ENCODE assay signal across 31 cellular contexts in genomic region chr5:175748650-175749049, GRCh38.
"Had no signal": no experiment of that assay in that cellular context is flagged by ENCODE, and none has a peak within 500 bp of the region (broad histone marks: within the 10 kb centered on the region; RNA-seq: fewer than 3 reads in every experiment).

No MANE protein-coding gene starts in this region.

- H3K27ac Mint-ChIP-seq: activated B cell treated with CpG ODN at 0.5 μM for 24 hours; activated CD4-positive, alpha-beta memory T cell treated with anti-CD3 and anti-CD28 coated beads, Interleukin-2, amount 10 ng/mL, durations not matched to agents 7 days and 5 days; activated naive CD4-positive, alpha-beta T cell treated with anti-CD3 and anti-CD28 coated beads for 36 hours; activated naive CD4-positive, alpha-beta T cell treated with anti-CD3 and anti-CD28 coated beads, Interleukin-2, amount 50 U/mL, for 72 hours; activated T-helper 1 cell treated with anti-CD3 and anti-CD28 coated beads, Interleukin-12 subunit alpha, Interleukin-12 subunit beta, Interleukin-2, Interleukin-4 antibody, amounts not matched to agents 30 ng/mL and 10 ng/mL and 1 ng/mL, durations not matched to agents 14 hours and 24 hours and 36 hours; T-cell had no signal

- DNase-seq: activated B cell treated with CpG ODN at 0.5 μM for 24 hours; activated CD4-positive, alpha-beta memory T cell treated with anti-CD3 and anti-CD28 coated beads, Interleukin-2, amount 10 ng/mL, durations not matched to agents 7 days and 5 days; activated CD4-positive, alpha-beta T cell treated with anti-CD3 and anti-CD28 coated beads for 48 hours; activated CD4-positive, CD25-positive, alpha-beta regulatory T cell treated with anti-CD3 and anti-CD28 coated beads, Interleukin-2, amount 50 U/mL, for 72 hours; activated gamma-delta T cell treated with Interleukin-2 at 50 U/mL for 16 hours; activated naive CD4-positive, alpha-beta T cell treated with anti-CD3 and anti-CD28 coated beads for 36 hours; activated T-cell treated with anti-CD3 and anti-CD28 coated beads for 4 hours; activated T-cell treated with anti-CD3 and anti-CD28 coated beads, Interleukin-2, amount 50 U/mL, for 4 hours; body of pancreas; cerebellar nuclear complex; Karpas-422; KBM-7; NCI-H1105; NCI-H1417 treated with DMSO at 0.1 percent for 48 hours; NCI-H187 treated with DMSO at 0.1 percent for 48 hours; NCI-H2081; NCI-H2171 treated with DMSO at 0.1 percent for 48 hours; NCI-H2227 treated with DMSO at 0.1 percent for 48 hours; NCI-H446; NCI-H510A treated with DMSO at 0.1 percent for 48 hours; NCI-H526 treated with DMSO at 0.1 percent for 48 hours; PC-3; Peyer's patch; RPMI8226; SIG-M5; T-cell; T-helper 2 cell; T-helper 9 cell had no signal

- H3K36me3 Mint-ChIP-seq: activated naive CD4-positive, alpha-beta T cell treated with anti-CD3 and anti-CD28 coated beads, Interleukin-2, amount 50 U/mL, for 72 hours; T-cell had no signal

- ATAC-seq: activated naive CD4-positive, alpha-beta T cell treated with anti-CD3 and anti-CD28 coated beads, Interleukin-2, amount 50 U/mL, for 72 hours; activated T-cell treated with anti-CD3 and anti-CD28 coated beads, Interleukin-2, amount 50 U/mL, for 4 hours; body of pancreas; PC-3; SK-N-SH treated with all-trans-retinoic acid at 6 μM for 48 hours; T-cell had no signal

- H3K4me3 Mint-ChIP-seq: activated B cell treated with CpG ODN at 0.5 μM for 24 hours; activated CD4-positive, alpha-beta memory T cell treated with anti-CD3 and anti-CD28 coated beads, Interleukin-2, amount 10 ng/mL, durations not matched to agents 7 days and 5 days; activated naive CD4-positive, alpha-beta T cell treated with anti-CD3 and anti-CD28 coated beads for 36 hours; activated T-cell treated with anti-CD3 and anti-CD28 coated beads, Interleukin-2, amount 50 U/mL, for 4 hours; activated T-helper 1 cell treated with anti-CD3 and anti-CD28 coated beads, Interleukin-12 subunit alpha, Interleukin-12 subunit beta, Interleukin-2, Interleukin-4 antibody, amounts not matched to agents 30 ng/mL and 10 ng/mL and 1 ng/mL, durations not matched to agents 14 hours and 24 hours and 36 hours; T-cell had no signal

- H3K4me1 Mint-ChIP-seq: activated B cell treated with CpG ODN at 0.5 μM for 24 hours had no signal

- H3K9me3 Mint-ChIP-seq: activated B cell treated with CpG ODN at 0.5 μM for 24 hours; activated CD4-positive, alpha-beta memory T cell treated with anti-CD3 and anti-CD28 coated beads, Interleukin-2, amount 10 ng/mL, durations not matched to agents 7 days and 5 days; activated naive CD4-positive, alpha-beta T cell treated with anti-CD3 and anti-CD28 coated beads for 36 hours; activated naive CD4-positive, alpha-beta T cell treated with anti-CD3 and anti-CD28 coated beads, Interleukin-2, amount 50 U/mL, for 72 hours; activated T-cell treated with anti-CD3 and anti-CD28 coated beads, Interleukin-2, amount 50 U/mL, for 4 hours; activated T-helper 1 cell treated with anti-CD3 and anti-CD28 coated beads, Interleukin-12 subunit alpha, Interleukin-12 subunit beta, Interleukin-2, Interleukin-4 antibody, amounts not matched to agents 30 ng/mL and 10 ng/mL and 1 ng/mL, durations not matched to agents 14 hours and 24 hours and 36 hours; T-cell had no signal
